In genomic region chr17:40553694-40554534, GRCh38 we compare ENCODE assay signal across 1 cellular context.
TF ChIP-seq lines count a peak whose summit lies in the region.

No MANE protein-coding gene starts in this region.

TF ChIP-seq in K562, 482 proteins besides CTCF, POLR2A, EP300 and RAD21 (continued from another document):
- TF ChIP-seq ESRRA (IDR thresholded peaks at IDR 0.05; ENCODE audit: borderline replicate concordance, low read depth) (0 out of 2 replicates have a peak, but pooled peaks have one; percentile 50), RFX7 (CRISPR knock-in tag; IDR thresholded peaks at IDR 0.05) (no peak), TEAD4 (IDR thresholded peaks at IDR 0.05; ENCODE audit: low read length) (peak; percentile 86), TEAD4 (CRISPR knock-in tag; IDR thresholded peaks at IDR 0.05; ENCODE audit: borderline replicate concordance) (no peak), HDAC6 (IDR thresholded peaks at IDR 0.05; ENCODE audit: low read depth, low read length) (no peak), SMAD1 (IDR thresholded peaks at IDR 0.05; ENCODE audit: low read depth, low read length, partially characterized antibody) (no peak), ZBTB17 (CRISPR knock-in tag; IDR thresholded peaks at IDR 0.05) (no peak), JUND (IDR thresholded peaks at IDR 0.05; ENCODE audit: borderline replicate concordance, low read depth, low read length) (peak; percentile 54), JUND (tag; IDR thresholded peaks at IDR 0.05; ENCODE audit: borderline replicate concordance, low read depth, low read length) (peak; percentile 59; the same call in 1 of the 3 replicates), MYNN (IDR thresholded peaks at IDR 0.05) (peak; percentile 63; the same call in 1 of the 2 replicates), MYNN (CRISPR knock-in tag; IDR thresholded peaks at IDR 0.05) (no peak), U2AF2 (optimal IDR thresholded peaks at IDR 0.05; ENCODE audit: low read depth, low read length) (no peak), ZNF134 (CRISPR knock-in tag; conservative IDR thresholded peaks at IDR 0.05) (no peak), STAT5A (IDR thresholded peaks at IDR 0.05; ENCODE audit: borderline replicate concordance, low read length) (peak; percentile 47; the same call in 1 of the 2 replicates), GATA2 (CRISPR knock-in tag; IDR thresholded peaks at IDR 0.05) (peak; percentile 76), ARID1B (IDR thresholded peaks at IDR 0.05) (peak; percentile 93), TCF7 (IDR thresholded peaks at IDR 0.05; ENCODE audit: borderline replicate concordance) (0 out of 2 replicates have a peak, but pooled peaks have one; percentile 34), ZC3H8 (IDR thresholded peaks at IDR 0.05) (0 out of 2 replicates have a peak, but pooled peaks have one; percentile 32), GATAD2A (IDR thresholded peaks at IDR 0.05) (no peak), FIP1L1 (IDR thresholded peaks at IDR 0.05; ENCODE audit: low read depth, low read length, poor library complexity, severe bottlenecking) (no peak), HDAC2 (IDR thresholded peaks at IDR 0.05) (peak; percentile 76), ID3 (CRISPR knock-in tag; IDR thresholded peaks at IDR 0.05) (no peak), ID3 (tag; IDR thresholded peaks at IDR 0.05) (peak; percentile 80), MAFK (IDR thresholded peaks at IDR 0.05; ENCODE audit: low read length) (no peak), ZEB2 (IDR thresholded peaks at IDR 0.05) (peak; percentile 57; the same call in 1 of the 2 replicates), BDP1 (IDR thresholded peaks at IDR 0.05; ENCODE audit: insufficient read depth, insufficient read length) (no peak)
